Comparison of ENCODE assay signal across 8 cellular contexts in genomic region chr1:25232027-25232865, GRCh38. TPM values are rescaled to one million over a fixed set of nuclear protein-coding genes. Genes with fewer than 3 reads are reported as not detected.
A peak's percentile ranks its signal among the peaks of the same experiment; 100 is the strongest.
DNase-seq lines count a peak whose midpoint lies in the region; ATAC-seq and TF ChIP-seq lines count a peak whose summit lies in the region.

TSS of gene SYF2 (minus strand) at chr1:25232502. CDS start at chr1:25232467, 35 bp downstream.

- DNase-seq in D341Med (ENCODE audit: low spot score) (peak; percentile 91), IMR-90 (peak; percentile 91), OCI-LY7 (ENCODE audit: low spot score) (peak; percentile 97), activated T-cell treated with anti-CD3 and anti-CD28 coated beads for 1 hour (ENCODE audit: low read depth) (peak; percentile 82), epithelial cell of prostate (ENCODE audit: low read depth, low spot score) (no peak)
- peak; percentile 76 to 80 for DNase-seq in stimulated activated CD8-positive, alpha-beta memory T cell treated with anti-CD3 and anti-CD28 coated beads, Interleukin-4, amount 100 ng/mL, for 1 hour (ENCODE audit: low read depth in 2 of 2, low spot score in 1 of 2)

- peak within 1 kb of the TSS; percentile 76 for H3K4me3 ChIP-seq in IMR-90 (ENCODE audit: insufficient read depth, low read depth, low read length)
- peak within 1 kb of the TSS; percentile 90 for H3K4me3 ChIP-seq in OCI-LY7 (ENCODE audit: low read depth, low read length, poor library complexity, severe bottlenecking)
- peak within 1 kb of the TSS; percentile 85 for H3K4me3 ChIP-seq in mononuclear cell (ENCODE audit: low read length)

- TF ChIP-seq RAD21 in IMR-90 (IDR thresholded peaks at IDR 0.05; ENCODE audit: low read length) = no peak

- H4K8ac ChIP-seq in IMR-90 (ENCODE audit: low read depth in 2 of 2, low read length in 2 of 2) = peak within 1 kb of the TSS; percentile 86 to 99

- H3K79me2 ChIP-seq in OCI-LY7 (ENCODE audit: insufficient read depth, low read depth, low read length) = peaks cover 49% of the 10 kb centered on the region; the same call in 1 of the 2 replicates

- peak; percentile 78; the same call in 1 of the 2 replicates for TF ChIP-seq POLR2A in IMR-90 (IDR thresholded peaks at IDR 0.05; ENCODE audit: low read depth, low read length)

- peak within 1 kb of the TSS; percentile 97 for H3K23ac ChIP-seq in IMR-90 (ENCODE audit: low read depth, low read length)

- CTCF ChIA-PET in IMR-90 (lab: Yijun Ruan, JAX) (interaction anchor here (0.5 kb wide), 1 partner anchor 637 kb away, joined by 3 read pairs; no protein-coding TSS in a partner anchor), OCI-LY7 (lab: Charles Lee; ENCODE audit: unreplicated experiment) (interaction anchor here (0.8 to 1.0 kb wide), 2 partner anchors 15 to 333 kb away, joined by 3 read pairs; partner anchors contain the start of gene RSRP1)

- peak within 1 kb of the TSS; percentile 96 for H2AFZ ChIP-seq in IMR-90 (replicated peaks; ENCODE audit: low read length, poor library complexity)
- peak within 1 kb of the TSS; percentile 71; the same call in 1 of the 2 replicates for H2AFZ ChIP-seq in OCI-LY7 (ENCODE audit: low read length)

- 1% methylated on average over 28 of the region's 54 CpGs; no CpG with 5 or more reads in 1 of the 2 experiments for WGBS in IMR-90 (ENCODE audit: extremely low coverage in 2 of 2, insufficient read length in 1 of 2), 2 experiments

- H3K9me3 ChIP-seq in IMR-90 (ENCODE audit: control insufficient read depth, insufficient read depth, low read length) (no peaks in the 10 kb centered on the region), OCI-LY7 (ENCODE audit: low read length) (no peaks in the 10 kb centered on the region), mononuclear cell (ENCODE audit: low read depth, low read length) (no peaks in the 10 kb centered on the region)

- H3K4me2 ChIP-seq in IMR-90 (ENCODE audit: low read depth, low read length) (peak within 1 kb of the TSS; percentile 96), OCI-LY7 (ENCODE audit: low read length) (peak within 1 kb of the TSS; percentile 82)

- H3K9ac ChIP-seq in IMR-90 (ENCODE audit: low read depth, low read length) = peak within 1 kb of the TSS; percentile 89

- dilution Hi-C loops in IMR-90 (cut with HindIII; ENCODE audit: low sequenced_read_pairs, unreplicated experiment) = no loop called here

- H3K36me3 ChIP-seq in IMR-90 (ENCODE audit: control insufficient read depth, insufficient read depth, low read length) (peaks cover 5% of the 10 kb centered on the region; the same call in 1 of the 2 replicates), OCI-LY7 (ENCODE audit: insufficient read depth, low read length) (peaks cover 38% of the 10 kb centered on the region)

- peak within 1 kb of the TSS; percentile 90 for H2BK5ac ChIP-seq in IMR-90 (ENCODE audit: low read depth, low read length, poor library complexity, severe bottlenecking)

- intact Hi-C loops in IMR-90 (cut with micrococcal nuclease) (no loop called here), OCI-LY7 (cut with micrococcal nuclease; ENCODE audit: unreplicated experiment) (loop anchor here (1.0 to 10.0 kb wide), 3 partner anchors 15 to 487 kb away; partner anchors contain the start of genes CLIC4, RSRP1 and RUNX3)

- H3K27me3 ChIP-seq in IMR-90 (ENCODE audit: control insufficient read depth, insufficient read depth, low read length) (no peaks in the 10 kb centered on the region), mononuclear cell (ENCODE audit: insufficient read depth, low read length) (no peaks in the 10 kb centered on the region)

- POLR2A ChIA-PET in IMR-90 (lab: Charles Lee; ENCODE audit: unreplicated experiment) (interaction anchor here (2.6 kb wide), 1 partner anchor 15 kb away, joined by 12 read pairs; the partner anchor contains the start of gene RSRP1), OCI-LY7 (lab: Charles Lee) (interaction anchor here (0.5 to 2.0 kb wide), 6 partner anchors 13 to 580 kb away, joined by 4 to 9 read pairs (median 4); partner anchors contain the start of gene RSRP1)

- H2AK9ac ChIP-seq in IMR-90 (replicated peaks; ENCODE audit: low read depth, low read length, poor library complexity) = peak within 1 kb of the TSS; percentile 96

- H3K9me1 ChIP-seq in IMR-90 (ENCODE audit: insufficient read depth, low read length) = peaks cover 7% of the 10 kb centered on the region; the same call in 1 of the 2 replicates

- peak within 1 kb of the TSS; percentile 87 for H2AK5ac ChIP-seq in IMR-90 (ENCODE audit: low read depth, low read length)

- H3K4me1 ChIP-seq in IMR-90 (ENCODE audit: control insufficient read depth, insufficient read depth, low read length) (peaks cover 2% of the 10 kb centered on the region), OCI-LY7 (ENCODE audit: insufficient read depth, low read length, poor library complexity, severe bottlenecking) (peaks cover 49% of the 10 kb centered on the region), mononuclear cell (ENCODE audit: insufficient read depth, low read length) (peaks cover 44% of the 10 kb centered on the region)

- H4K20me1 ChIP-seq in IMR-90 (ENCODE audit: insufficient read depth, low read length) (peaks cover 3% of the 10 kb centered on the region; the same call in 1 of the 2 replicates), OCI-LY7 (ENCODE audit: insufficient read depth, low read length) (no peaks in the 10 kb centered on the region)

- H3K56ac ChIP-seq in IMR-90 (ENCODE audit: extremely low read depth, insufficient read depth, low read length) = peak within 1 kb of the TSS; percentile 90

- in situ Hi-C loops in IMR-90 (cut with MboI; ENCODE audit: low sequenced_read_pairs) = loop anchor here (25.0 kb wide), 1 partner anchor 580 kb away; the partner anchor contains the start of genes MTFR1L and SELENON

- TF ChIP-seq CTCF in IMR-90 (conservative IDR thresholded peaks at IDR 0.05; ENCODE audit: low read depth, low read length) (no peak), OCI-LY7 (conservative IDR thresholded peaks at IDR 0.05; ENCODE audit: low read length) (no peak)

- peak within 1 kb of the TSS; percentile 98 for H3K14ac ChIP-seq in IMR-90 (replicated peaks; ENCODE audit: low read depth, low read length)

- peak within 1 kb of the TSS; percentile 86 for H4K91ac ChIP-seq in IMR-90 (ENCODE audit: insufficient read depth, low read depth, low read length)

- BruUV-seq in IMR-90 (replicated peaks; lab: Mats Ljungman, UMichigan) = TSS peak; percentile 65
- BruUV-seq in OCI-LY7 (replicated peaks; lab: Mats Ljungman, UMichigan) = TSS peak; percentile 81

- peak within 1 kb of the TSS; percentile 45; the same call in 1 of the 2 replicates for H2BK120ac ChIP-seq in IMR-90 (ENCODE audit: low read depth, low read length)

- H3K9me2 ChIP-seq in OCI-LY7 (ENCODE audit: insufficient read depth, low read length) = no peaks in the 10 kb centered on the region

- peak; percentile 74 for ATAC-seq in GM21528 (IDR thresholded peaks at IDR 0.05; ENCODE audit: low FRiP score, unreplicated experiment)
- ATAC-seq in IMR-90 (ENCODE audit: low read depth) = peak; percentile 86

- peak within 1 kb of the TSS; percentile 96 for H3K4ac ChIP-seq in IMR-90 (ENCODE audit: low read depth, low read length)

- 0 out of 2 replicates have a peak within 1 kb of the TSS, but pooled peaks have one; percentile 17 for H2BK20ac ChIP-seq in IMR-90 (ENCODE audit: low read depth, low read length)

- H2BK15ac ChIP-seq in IMR-90 (ENCODE audit: low read depth, low read length) = peak within 1 kb of the TSS; percentile 13; the same call in 1 of the 3 replicates

- peak within 1 kb of the TSS; percentile 70 for H3K18ac ChIP-seq in IMR-90 (ENCODE audit: low read depth, low read length)

- peak within 1 kb of the TSS; percentile 91 for H4K5ac ChIP-seq in IMR-90 (ENCODE audit: low read depth, low read length)

- H3K27ac ChIP-seq in IMR-90 (ENCODE audit: insufficient read depth, low read length) (peak within 1 kb of the TSS; percentile 89), OCI-LY7 (ENCODE audit: low read depth, low read length, poor library complexity, severe bottlenecking) (peak within 1 kb of the TSS; percentile 86), epithelial cell of prostate (peak within 1 kb of the TSS; percentile 90)

- H3K79me1 ChIP-seq in IMR-90 (ENCODE audit: low read depth in 1 of 2, low read length in 2 of 2) = peaks cover 15 to 50% of the 10 kb centered on the region in 2 experiments

TF ChIP-seq in IMR-90, 13 proteins besides CTCF, POLR2A, EP300 and RAD21:
- TF ChIP-seq RFX5 (IDR thresholded peaks at IDR 0.05; ENCODE audit: low read depth, low read length) (no peak), CEBPB (IDR thresholded peaks at IDR 0.05; ENCODE audit: low read depth, low read length) (peak; percentile 62; the same call in 1 of the 2 replicates), ELK1 (IDR thresholded peaks at IDR 0.05; ENCODE audit: borderline replicate concordance, low read depth, low read length) (no peak), MXI1 (IDR thresholded peaks at IDR 0.05; ENCODE audit: borderline replicate concordance, low read depth, low read length) (peak; percentile 2; the same call in 1 of the 2 replicates), FOS (IDR thresholded peaks at IDR 0.05; ENCODE audit: low read depth, low read length) (no peak)
- TF ChIP-seq, protein P1, sequence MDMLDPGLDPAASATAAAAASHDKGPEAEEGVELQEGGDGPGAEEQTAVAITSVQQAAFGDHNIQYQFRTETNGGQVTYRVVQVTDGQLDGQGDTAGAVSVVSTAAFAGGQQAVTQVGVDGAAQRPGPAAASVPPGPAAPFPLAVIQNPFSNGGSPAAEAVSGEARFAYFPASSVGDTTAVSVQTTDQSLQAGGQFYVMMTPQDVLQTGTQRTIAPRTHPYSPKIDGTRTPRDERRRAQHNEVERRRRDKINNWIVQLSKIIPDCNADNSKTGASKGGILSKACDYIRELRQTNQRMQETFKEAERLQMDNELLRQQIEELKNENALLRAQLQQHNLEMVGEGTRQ (IDR thresholded peaks at IDR 0.05; ENCODE audit: low read depth, low read length) = 0 out of 2 replicates have a peak, but pooled peaks have one; percentile 26
TF ChIP-seq in IMR-90: peak in this region for 3.

RNA-seq across cellular contexts. Expression of gene SYF2, which starts in this region (rescaled TPM):
- total RNA-seq in IMR-90 (2012; rRNA removed) (8.6 and 22.2 TPM in 2 replicates), OCI-LY7 (2022) (36.5 and 40.3 TPM in 2 replicates), mononuclear cell (98.0 TPM)
- 16.8 and 19.5 TPM in 2 replicates for polyA plus RNA-seq in IMR-90 (2012; rRNA removed)
- polyA plus RNA-seq in IMR-90 (2012; cell fraction: cytosol; rRNA removed) = 1.9 and 2.6 TPM in 2 replicates
- 0.99 and 6.8 TPM in 2 replicates for polyA plus RNA-seq in IMR-90 (2012; cell fraction: nucleus; rRNA removed; ENCODE audit: low replicate concordance)
- 29.9 and 32.9 TPM in 2 replicates for total RNA-seq in OCI-LY7 (2014; rRNA removed; shearing (Covaris generic))
